ENCODE assay signal across 18 cellular contexts in genomic region chr15:62592920-62593319, GRCh38.
"Had no signal": no experiment of that assay in that cellular context is flagged by ENCODE, and none has a peak within 500 bp of the region (broad histone marks: within the 10 kb centered on the region; RNA-seq: fewer than 3 reads in every experiment).

No MANE protein-coding gene starts in this region.

- ATAC-seq: foreskin keratinocyte; natural killer cell; stimulated activated memory B cell treated with anti-CD40 and anti-IgM and Interleukin-4, amounts not matched to agents 10 μg/mL and 1 μg/mL and 100 μg/mL, for 72 hours had no signal

- H3K27me3 ChIP-seq: foreskin keratinocyte, neutrophil, pancreas, sigmoid colon, testis had no signal

- H3K4me3 ChIP-seq: pancreas, sigmoid colon, testis had no signal

- H3K27ac Mint-ChIP-seq: activated naive CD8-positive, alpha-beta T cell; activated T-cell treated with anti-CD3 and anti-CD28 coated beads, Interleukin-2, amount 50 U/mL, for 24 hours; activated T-helper 2 cell treated with anti-CD3 and anti-CD28 coated beads, Interferon-gamma antibody, Interleukin-2, Interleukin-4, amounts not matched to agents 10 μg/mL and 5 μg/mL and 100 μg/mL, durations not matched to agents 14 hours and 24 hours and 36 hours; natural killer cell; stimulated activated memory B cell treated with anti-CD40 and anti-IgM and Interleukin-4, amounts not matched to agents 10 μg/mL and 1 μg/mL and 100 μg/mL, for 72 hours had no signal

- H3K4me3 Mint-ChIP-seq: activated naive CD8-positive, alpha-beta T cell; activated T-cell treated with anti-CD3 and anti-CD28 coated beads, Interleukin-2, amount 50 U/mL, for 24 hours; natural killer cell; stimulated activated memory B cell treated with anti-CD40 and anti-IgM and Interleukin-4, amounts not matched to agents 10 μg/mL and 1 μg/mL and 100 μg/mL, for 72 hours had no signal

- DNase-seq: activated CD4-positive, alpha-beta T cell treated with anti-CD3 and anti-CD28 coated beads for 1 hour; activated CD8-positive, alpha-beta memory T cell treated with anti-CD3 and anti-CD28 coated beads for 24 hours; activated CD8-positive, alpha-beta memory T cell treated with anti-CD3 and anti-CD28 coated beads, Interleukin-2, amount 50 U/mL, for 4 hours; activated naive CD4-positive, alpha-beta T cell; activated T-cell treated with anti-CD3 and anti-CD28 coated beads, Interleukin-2, amount 50 U/mL, for 24 hours; foreskin keratinocyte; natural killer cell; pancreas; sigmoid colon; stimulated activated CD4-positive, alpha-beta T cell treated with anti-CD3 and anti-CD28 coated beads, Interleukin-15, amount 100 ng/mL, for 24 hours; T-helper 9 cell; testis had no signal

- H3K9me3 Mint-ChIP-seq: activated T-cell treated with anti-CD3 and anti-CD28 coated beads, Interleukin-2, amount 50 U/mL, for 24 hours; activated T-helper 2 cell treated with anti-CD3 and anti-CD28 coated beads, Interferon-gamma antibody, Interleukin-2, Interleukin-4, amounts not matched to agents 10 μg/mL and 5 μg/mL and 100 μg/mL, durations not matched to agents 14 hours and 24 hours and 36 hours; natural killer cell; stimulated activated memory B cell treated with anti-CD40 and anti-IgM and Interleukin-4, amounts not matched to agents 10 μg/mL and 1 μg/mL and 100 μg/mL, for 72 hours had no signal

- H3K36me3 Mint-ChIP-seq: activated naive CD8-positive, alpha-beta T cell; natural killer cell; stimulated activated memory B cell treated with anti-CD40 and anti-IgM and Interleukin-4, amounts not matched to agents 10 μg/mL and 1 μg/mL and 100 μg/mL, for 72 hours had no signal

- H3K4me2 ChIP-seq: smooth muscle cell had no signal

- H3K9me3 ChIP-seq: neutrophil, pancreas, sigmoid colon, testis had no signal

- H3K4me1 Mint-ChIP-seq: natural killer cell; stimulated activated memory B cell treated with anti-CD40 and anti-IgM and Interleukin-4, amounts not matched to agents 10 μg/mL and 1 μg/mL and 100 μg/mL, for 72 hours had no signal

- H3K36me3 ChIP-seq: neutrophil, pancreas, sigmoid colon had no signal

- H3K27ac ChIP-seq: epithelial cell of prostate, foreskin keratinocyte, neutrophil, pancreas, sigmoid colon, testis had no signal
